ENCODE assay signal across 8 cellular contexts in genomic region chr2:25250331-25251031, GRCh38.
A peak's percentile ranks its signal among the peaks of the same experiment; 100 is the strongest.
DNase-seq lines count a peak whose midpoint lies in the region; ATAC-seq, FAIRE-seq and TF ChIP-seq lines count a peak whose summit lies in the region.

No MANE protein-coding gene starts in this region.

- peak overlapping the region; percentile 85 for H3K27ac ChIP-seq in AG04450 (ENCODE audit: low read depth, low read length)
- peak overlapping the region; percentile 81 for H3K27ac ChIP-seq in astrocyte (ENCODE audit: low read depth, low read length)
- peak overlapping the region; percentile 45 for H3K27ac ChIP-seq in mesodermal cell (ENCODE audit: low read depth, low read length, severe bottlenecking)

- H3K4me1 ChIP-seq in astrocyte (ENCODE audit: insufficient read depth, low read length) (peaks cover 34% of the 10 kb centered on the region), mesodermal cell (ENCODE audit: control insufficient read depth, insufficient read depth, low read length, poor library complexity, severe bottlenecking) (peaks cover 7% of the 10 kb centered on the region)

- WGBS in mesodermal cell (ENCODE audit: insufficient coverage in 2 of 2), 2 experiments, result 2 to 8% methylated on average over 14 to 15 of the region's 27 CpGs

- CTCF ChIA-PET in AG04450 (lab: Charles Lee), result interaction anchor here (0.6 to 3.4 kb wide), 5 partner anchors 21 to 275 kb away, joined by 3 to 11 read pairs (median 4); no protein-coding TSS in a partner anchor

- no peak for FAIRE-seq in astrocyte (lab: Jason Lieb, UNC)

- peaks cover 21% of the 10 kb centered on the region for H3K79me2 ChIP-seq in astrocyte (ENCODE audit: insufficient read depth, low read length)

- H3K9me3 ChIP-seq in AG04450 (ENCODE audit: control insufficient read depth, insufficient read depth, low read length) (no peaks in the 10 kb centered on the region), astrocyte (ENCODE audit: insufficient read depth, low read depth, low read length) (no peaks in the 10 kb centered on the region), mesodermal cell (ENCODE audit: control insufficient read depth, low read length) (no peaks in the 10 kb centered on the region)

- H3K36me3 ChIP-seq in astrocyte (ENCODE audit: insufficient read depth, low read length), result peaks cover 10% of the 10 kb centered on the region
- peaks cover 36% of the 10 kb centered on the region for H3K36me3 ChIP-seq in mesodermal cell (ENCODE audit: control insufficient read depth, insufficient read depth, low read length)

- POLR2A ChIA-PET in AG04450 (lab: Yijun Ruan, JAX), result interaction anchor here (0.7 to 1.2 kb wide), 2 partner anchors 15 to 22 kb away, joined by 3 to 5 read pairs; no protein-coding TSS in a partner anchor

- H3K4me2 ChIP-seq in astrocyte (ENCODE audit: low read length), result peak overlapping the region; percentile 83

- peaks cover 21% of the 10 kb centered on the region for H3K36me3 Mint-ChIP-seq in astrocyte (ENCODE audit: low read depth, unreplicated experiment)

- peaks cover 4% of the 10 kb centered on the region for H3K9me3 Mint-ChIP-seq in astrocyte (ENCODE audit: unreplicated experiment)

- peak overlapping the region; percentile 99 for H3K27ac Mint-ChIP-seq in astrocyte (ENCODE audit: unreplicated experiment)

- peaks cover 3% of the 10 kb centered on the region for H3K27me3 Mint-ChIP-seq in astrocyte (ENCODE audit: low read depth, unreplicated experiment)

- H3K27me3 ChIP-seq in AG04450 (ENCODE audit: control insufficient read depth, insufficient read depth, low read length) (no peaks in the 10 kb centered on the region), astrocyte (ENCODE audit: insufficient read depth, low read length) (no peaks in the 10 kb centered on the region)

- DNase-seq in AG04450 (ENCODE audit: low read depth, low spot score) (peak; percentile 69), astrocyte (ENCODE audit: low read depth) (peak; percentile 86), NCI-H2081 (lab: John Stamatoyannopoulos, UW) (no peak), DMS153 (lab: John Stamatoyannopoulos, UW) (no peak)
- DNase-seq in stimulated activated naive CD4-positive, alpha-beta T cell treated with Interleukin-2 at 50 U/mL for 16 hours (lab: John Stamatoyannopoulos, UW), result no peak

- peaks cover 15% of the 10 kb centered on the region for H3K4me1 Mint-ChIP-seq in astrocyte (ENCODE audit: low read depth, unreplicated experiment)

- TF ChIP-seq CTCF in AG04450 (IDR thresholded peaks at IDR 0.05; ENCODE audit: low read depth, low read length) (no peak), astrocyte (IDR thresholded peaks at IDR 0.05; ENCODE audit: insufficient read depth, low read depth, low read length) (no peak)

- H4K20me1 ChIP-seq in astrocyte (ENCODE audit: insufficient read depth, low read length), result no peaks in the 10 kb centered on the region

- H3K4me3 ChIP-seq in AG04450 (ENCODE audit: low read depth, low read length) (peak overlapping the region; percentile 38), astrocyte (ENCODE audit: insufficient read depth, low read depth, low read length) (peak overlapping the region; percentile 16), mesodermal cell (ENCODE audit: extremely low read depth, insufficient read depth, low read length, poor library complexity, severe bottlenecking) (peak overlapping the region; percentile 65)

- peak overlapping the region; percentile 78 for H3K9ac ChIP-seq in astrocyte (ENCODE audit: low read length)

- H2AFZ ChIP-seq in astrocyte (ENCODE audit: low read depth, low read length), result no peak overlapping the region

- H3K4me3 Mint-ChIP-seq in astrocyte (ENCODE audit: unreplicated experiment), result peak overlapping the region; percentile 85

- ATAC-seq in HG03354 (IDR thresholded peaks at IDR 0.05; ENCODE audit: poor library complexity, severe bottlenecking, unreplicated experiment), result peak; percentile 14
- ATAC-seq in HG02973 (IDR thresholded peaks at IDR 0.05; ENCODE audit: unreplicated experiment), result no peak

Comparison
In these comparisons a context has a peak if more than half of its experiments do, and no peak if none do; other contexts are left out.
1. DNase-seq: peak in AG04450 (single experiment) and astrocyte (single experiment); none in NCI-H2081 (0 of 2), stimulated activated naive CD4-positive, alpha-beta T cell treated with Interleukin-2 at 50 U/mL for 16 hours (single experiment) and DMS153 (single experiment).
2. Peak in every context shown above with its lines, with median percentiles within 50 percentile points of each other: H3K27ac ChIP-seq and H3K4me3 ChIP-seq.